ENCODE assay signal across 22 cellular contexts in the genomic region with DNA sequence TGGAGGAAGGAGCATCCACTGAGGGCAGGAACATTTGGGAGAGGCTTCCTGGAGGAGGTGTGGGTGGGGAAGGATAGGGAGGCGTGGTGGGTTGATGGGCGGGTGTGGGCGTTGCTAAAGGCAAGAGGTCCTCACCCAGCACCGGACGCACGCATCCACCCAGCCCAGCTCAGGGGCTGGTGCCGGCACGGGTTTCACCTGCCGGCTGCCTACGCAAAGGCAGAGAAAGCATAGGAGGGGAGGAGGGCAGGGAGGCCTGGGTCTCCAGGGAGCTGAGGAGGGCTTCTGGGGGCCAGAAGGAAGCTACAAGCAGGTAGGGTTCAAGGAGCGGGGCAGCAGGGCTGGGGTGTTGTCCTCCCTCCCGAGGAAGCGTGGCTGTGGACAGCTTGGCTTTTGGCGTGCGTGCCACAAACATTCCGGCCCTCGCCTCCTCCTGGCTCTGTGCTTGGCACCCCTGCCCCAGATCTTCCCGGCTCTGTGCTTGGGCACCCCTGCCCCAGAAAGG. TPM values are rescaled to one million over a fixed set of nuclear protein-coding genes. Genes with fewer than 3 reads are reported as not detected.
DNase-seq lines count a peak whose midpoint lies in the region; FAIRE-seq and TF ChIP-seq lines count a peak whose summit lies in the region.
"Had no signal": no experiment of that assay in that cellular context is flagged by ENCODE, and none has a peak within 500 bp of the region (broad histone marks: within the 10 kb centered on the region; RNA-seq: fewer than 3 reads in every experiment).

No MANE protein-coding gene starts in this region.

- H3K4me1 ChIP-seq in keratinocyte (ENCODE audit: control insufficient read depth, extremely low read depth, insufficient read depth, low read length) = peaks cover 48% of the 10 kb centered on the region
- peaks cover 60% of the 10 kb centered on the region for H3K4me1 ChIP-seq in suprapubic skin

- peak overlapping the region; percentile 77 for H3K9ac ChIP-seq in keratinocyte (ENCODE audit: control insufficient read depth, extremely low read depth, insufficient read depth, low read length)
- H3K9ac ChIP-seq: GM23248 had no signal

- H3K9me3 Mint-ChIP-seq in T-helper 2 cell treated with Interferon-gamma antibody and Interleukin-4, amounts not matched to agents 5 μg/mL and 100 μg/mL, for 36 hours = no peaks in the 10 kb centered on the region
- no peaks in the 10 kb centered on the region for H3K9me3 Mint-ChIP-seq in activated CD4-positive, alpha-beta memory T cell treated with anti-CD3 and anti-CD28 coated beads for 36 hours
- H3K9me3 Mint-ChIP-seq: stimulated activated naive B cell treated with anti-CD40 and anti-IgM and Interleukin-4, amounts not matched to agents 10 μg/mL and 1 μg/mL and 100 μg/mL, for 72 hours had no signal

- H3K27me3 ChIP-seq in keratinocyte (ENCODE audit: control insufficient read depth, extremely low read depth, insufficient read depth, low read length) (no peaks in the 10 kb centered on the region), suprapubic skin (no peaks in the 10 kb centered on the region)
- H3K27me3 ChIP-seq: tibial artery had no signal

- peak overlapping the region; percentile 30 for H2AFZ ChIP-seq in keratinocyte (ENCODE audit: control insufficient read depth, low read length)
- H2AFZ ChIP-seq: GM23248 had no signal

- H3K4me3 Mint-ChIP-seq in T-helper 2 cell treated with Interferon-gamma antibody and Interleukin-4, amounts not matched to agents 5 μg/mL and 100 μg/mL, for 36 hours = no peak overlapping the region
- no peak overlapping the region for H3K4me3 Mint-ChIP-seq in activated CD4-positive, alpha-beta memory T cell treated with anti-CD3 and anti-CD28 coated beads for 36 hours
- H3K4me3 Mint-ChIP-seq: stimulated activated naive B cell treated with anti-CD40 and anti-IgM and Interleukin-4, amounts not matched to agents 10 μg/mL and 1 μg/mL and 100 μg/mL, for 72 hours had no signal

- no peak for TF ChIP-seq CTCF in keratinocyte (optimal IDR thresholded peaks at IDR 0.05 in 1 of 3, IDR thresholded peaks at IDR 0.05 in 1 of 3, conservative IDR thresholded peaks at IDR 0.05 in 1 of 3; ENCODE audit: extremely low read depth in 1 of 3, insufficient read depth in 2 of 3, low read length in 3 of 3)
- no peak for TF ChIP-seq CTCF in suprapubic skin (IDR thresholded peaks at IDR 0.05)
- TF ChIP-seq CTCF in D721Med (IDR thresholded peaks at IDR 0.05; ENCODE audit: insufficient read depth, missing control alignments) = no peak

- H3K36me3 ChIP-seq in keratinocyte (ENCODE audit: control insufficient read depth in 2 of 2, extremely low read depth in 1 of 2, insufficient read depth in 2 of 2, low read length in 2 of 2) (peaks cover 0 to 24% of the 10 kb centered on the region in 2 experiments), suprapubic skin (peaks cover 38% of the 10 kb centered on the region)

- peak overlapping the region; percentile 82 for H3K4me2 ChIP-seq in keratinocyte (ENCODE audit: control insufficient read depth, extremely low read depth, insufficient read depth, low read depth, low read length)

- no peaks in the 10 kb centered on the region for H3K79me2 ChIP-seq in keratinocyte (ENCODE audit: control insufficient read depth, insufficient read depth, low read length)

- POLR2A ChIA-PET in activated CD4-positive, alpha-beta memory T cell treated with anti-CD3 and anti-CD28 coated beads for 36 hours (lab: Charles Lee) = no interaction called here

- no peaks in the 10 kb centered on the region for H3K27me3 Mint-ChIP-seq in T-helper 2 cell treated with Interferon-gamma antibody and Interleukin-4, amounts not matched to agents 5 μg/mL and 100 μg/mL, for 36 hours (ENCODE audit: low read depth)
- no peaks in the 10 kb centered on the region for H3K27me3 Mint-ChIP-seq in activated CD4-positive, alpha-beta memory T cell treated with anti-CD3 and anti-CD28 coated beads for 36 hours
- H3K27me3 Mint-ChIP-seq: stimulated activated naive B cell treated with anti-CD40 and anti-IgM and Interleukin-4, amounts not matched to agents 10 μg/mL and 1 μg/mL and 100 μg/mL, for 72 hours had no signal

- no peaks in the 10 kb centered on the region for H4K20me1 ChIP-seq in keratinocyte (ENCODE audit: control insufficient read depth, extremely low read depth, insufficient read depth, low read length)

- intact Hi-C loops in activated CD4-positive, alpha-beta memory T cell treated with anti-CD3 and anti-CD28 coated beads for 36 hours (cut with micrococcal nuclease) = loop anchor here (10.0 kb wide), 1 partner anchor 226 kb away; no protein-coding TSS in a partner anchor

- no peak for TF ChIP-seq EP300 in suprapubic skin (IDR thresholded peaks at IDR 0.05)

- dilution Hi-C loops in keratinocyte (cut with MboI; ENCODE audit: extremely low pct_ligation_motif_present, low sequenced_read_pairs) = no loop called here

- 61% methylated on average over 17 of the region's 18 CpGs for WGBS in suprapubic skin

- H3K27ac ChIP-seq in keratinocyte (ENCODE audit: control insufficient read depth, insufficient read depth, low read length) (peak overlapping the region; percentile 97), suprapubic skin (peak overlapping the region; percentile 84)
- H3K27ac ChIP-seq: GM23248, tibial artery had no signal

- peaks cover 5% of the 10 kb centered on the region for H3K36me3 Mint-ChIP-seq in T-helper 2 cell treated with Interferon-gamma antibody and Interleukin-4, amounts not matched to agents 5 μg/mL and 100 μg/mL, for 36 hours (ENCODE audit: low read depth)
- no peaks in the 10 kb centered on the region for H3K36me3 Mint-ChIP-seq in activated CD4-positive, alpha-beta memory T cell treated with anti-CD3 and anti-CD28 coated beads for 36 hours

- H3K9me3 ChIP-seq in keratinocyte (ENCODE audit: control insufficient read depth, low read depth, low read length) (no peaks in the 10 kb centered on the region), suprapubic skin (no peaks in the 10 kb centered on the region)
- H3K9me3 ChIP-seq: tibial artery had no signal

- H3K9me1 ChIP-seq in keratinocyte (ENCODE audit: control insufficient read depth, extremely low read depth, insufficient read depth, low read length) = no peaks in the 10 kb centered on the region

- H3K4me3 ChIP-seq in keratinocyte (ENCODE audit: control insufficient read depth in 2 of 3, extremely low read depth in 1 of 3, insufficient read depth in 2 of 3, low read depth in 1 of 3, low read length in 3 of 3) (peak overlapping the region in 2 of 3 experiments; percentile 49 to 55), suprapubic skin (no peak overlapping the region)
- H3K4me3 ChIP-seq: GM23248, tibial artery had no signal

- FAIRE-seq in keratinocyte (lab: Jason Lieb, UNC) (no peak), D721Med (lab: Jason Lieb, UNC) (no peak)
- FAIRE-seq: G401.6, HepG2 had no signal

- H3K27ac Mint-ChIP-seq in T-helper 2 cell treated with Interferon-gamma antibody and Interleukin-4, amounts not matched to agents 5 μg/mL and 100 μg/mL, for 36 hours = peak overlapping the region; percentile 15
- peak overlapping the region; percentile 56 for H3K27ac Mint-ChIP-seq in activated CD4-positive, alpha-beta memory T cell treated with anti-CD3 and anti-CD28 coated beads for 36 hours

- H3K4me1 Mint-ChIP-seq in T-helper 2 cell treated with Interferon-gamma antibody and Interleukin-4, amounts not matched to agents 5 μg/mL and 100 μg/mL, for 36 hours (ENCODE audit: low read depth) = peaks cover 30% of the 10 kb centered on the region
- H3K4me1 Mint-ChIP-seq in activated CD4-positive, alpha-beta memory T cell treated with anti-CD3 and anti-CD28 coated beads for 36 hours (ENCODE audit: low read depth) = peaks cover 28% of the 10 kb centered on the region

- DNase-seq in T-helper 2 cell treated with Interferon-gamma antibody and Interleukin-4, amounts not matched to agents 5 μg/mL and 100 μg/mL, for 36 hours (ENCODE audit: low spot score) = no peak
- DNase-seq in T-helper 2 cell (no peak), keratinocyte (ENCODE audit: low read depth, low spot score) (no peak), suprapubic skin (ENCODE audit: low spot score in 2 of 2) (peak in 1 of 2 donors; percentile 74), D721Med (ENCODE audit: insufficient read length, low spot score) (no peak), D341Med (ENCODE audit: low spot score) (no peak), DMS53 treated with DMSO at 0.1 percent for 48 hours (lab: John Stamatoyannopoulos, UW; ENCODE audit: unreplicated experiment) (no peak)
- no peak for DNase-seq in activated CD4-positive, alpha-beta memory T cell treated with anti-CD3 and anti-CD28 coated beads for 36 hours
- DNase-seq: 8988T; activated effector memory CD4-positive, alpha-beta T cell treated with Interleukin-2 at 50 U/mL for 16 hours; DMS 273 treated with DMSO at 0.1 percent for 48 hours; glutamatergic neuron; GM23248; left ventricle myocardium superior; NCI-H1436 treated with DMSO at 0.1 percent for 48 hours; NCI-H2171; NCI-H748 treated with DMSO at 0.1 percent for 48 hours; stimulated activated naive B cell treated with anti-CD40 and anti-IgM and Interleukin-4, amounts not matched to agents 10 μg/mL and 1 μg/mL and 100 μg/mL, for 72 hours; T-helper 9 cell had no signal

- no peak for TF ChIP-seq POLR2A in suprapubic skin (IDR thresholded peaks at IDR 0.05)

- CTCF ChIA-PET in activated CD4-positive, alpha-beta memory T cell treated with anti-CD3 and anti-CD28 coated beads for 36 hours (lab: Charles Lee) = interaction anchor here (2.0 kb wide), 1 partner anchor 49 kb away, joined by 6 read pairs; no protein-coding TSS in a partner anchor

RNA-seq across cellular contexts. Expression of gene SSH3, which starts 7.8 kb away (rescaled TPM):
- total RNA-seq in activated CD4-positive, alpha-beta memory T cell treated with anti-CD3 and anti-CD28 coated beads for 36 hours = 10 to 100 TPM; 14.9 to 19.4 TPM
- 20.5 to 39.2 TPM (median 24.8 TPM) in 3 replicates for polyA plus RNA-seq in keratinocyte
- polyA plus RNA-seq in keratinocyte (2011; ENCODE audit: low read depth) = 11.2 TPM
- 12.1 and 25.9 TPM in 2 replicates for polyA plus RNA-seq in keratinocyte (2011; cell fraction: cytosol; rRNA removed)
- polyA plus RNA-seq in keratinocyte (2011; cell fraction: nucleus; rRNA removed) = 55.6 and 73.3 TPM in 2 replicates
- 42.9 and 52.4 TPM in 2 replicates for polyA plus RNA-seq in keratinocyte (2012; ENCODE audit: low replicate concordance)
- 22.4 to 37.8 TPM (median 30.0 TPM) in 3 replicates for polyA minus RNA-seq in keratinocyte
- 49.9 TPM for polyA minus RNA-seq in keratinocyte (2011; cell fraction: cytosol; rRNA and poly(A)+ RNA removed)
- 29.0 and 32.8 TPM in 2 replicates for polyA minus RNA-seq in keratinocyte (2011; cell fraction: nucleus; rRNA and poly(A)+ RNA removed)
- total RNA-seq in suprapubic skin = 100 to 1,000 TPM in 1 of 4 donors, 10 to 100 TPM in 3; 49.4 to 107 (median 63.9) TPM

RNA-seq across cellular contexts. Expression of gene ANKRD13D, which starts 22.0 kb away (rescaled TPM):
- total RNA-seq in activated CD4-positive, alpha-beta memory T cell treated with anti-CD3 and anti-CD28 coated beads for 36 hours = 10 to 100 TPM; 85.9 to 89.4 TPM
- 18.1 to 40.1 TPM (median 25.0 TPM) in 3 replicates for polyA plus RNA-seq in keratinocyte
- polyA plus RNA-seq in keratinocyte (2011; ENCODE audit: low read depth) = 26.3 TPM
- 11.4 and 22.0 TPM in 2 replicates for polyA plus RNA-seq in keratinocyte (2011; cell fraction: cytosol; rRNA removed)
- 58.2 and 67.9 TPM in 2 replicates for polyA plus RNA-seq in keratinocyte (2011; cell fraction: nucleus; rRNA removed)
- 16.9 and 35.5 TPM in 2 replicates for polyA plus RNA-seq in keratinocyte (2012; ENCODE audit: low replicate concordance)
- 18.7 to 32.6 TPM (median 20.1 TPM) in 3 replicates for polyA minus RNA-seq in keratinocyte
- polyA minus RNA-seq in keratinocyte (2011; cell fraction: cytosol; rRNA and poly(A)+ RNA removed) = 17.8 TPM
- 29.3 and 30.3 TPM in 2 replicates for polyA minus RNA-seq in keratinocyte (2011; cell fraction: nucleus; rRNA and poly(A)+ RNA removed)
- total RNA-seq in suprapubic skin = 100 to 1,000 TPM in 1 of 4 donors, 10 to 100 TPM in 3; 55.7 to 154 (median 77.2) TPM

RNA-seq across cellular contexts. Expression of gene POLD4, which starts 42.2 kb away (rescaled TPM):
- total RNA-seq in activated CD4-positive, alpha-beta memory T cell treated with anti-CD3 and anti-CD28 coated beads for 36 hours = 10 to 100 TPM; 62.0 to 67.4 TPM
- polyA plus RNA-seq in keratinocyte = 35.7 to 60.9 TPM (median 43.3 TPM) in 3 replicates
- polyA plus RNA-seq in keratinocyte (2011; ENCODE audit: low read depth) = 6.0 TPM
- polyA plus RNA-seq in keratinocyte (2011; cell fraction: cytosol; rRNA removed) = 46.0 and 102 TPM in 2 replicates
- polyA plus RNA-seq in keratinocyte (2011; cell fraction: nucleus; rRNA removed) = 62.8 and 80.0 TPM in 2 replicates
- polyA plus RNA-seq in keratinocyte (2012; ENCODE audit: low replicate concordance) = 71.4 and 79.2 TPM in 2 replicates
- 8.5 to 13.1 TPM (median 9.6 TPM) in 3 replicates for polyA minus RNA-seq in keratinocyte
- 37.6 TPM for polyA minus RNA-seq in keratinocyte (2011; cell fraction: cytosol; rRNA and poly(A)+ RNA removed)
- polyA minus RNA-seq in keratinocyte (2011; cell fraction: nucleus; rRNA and poly(A)+ RNA removed) = 15.4 and 16.5 TPM in 2 replicates
- total RNA-seq in suprapubic skin = 10 to 100 TPM; 54.5 to 75.7 (median 65.0) TPM

RNA-seq across cellular contexts. Expression of gene GRK2, which starts 44.8 kb away (rescaled TPM):
- 100 to 1,000 TPM; 273 to 279 TPM for total RNA-seq in activated CD4-positive, alpha-beta memory T cell treated with anti-CD3 and anti-CD28 coated beads for 36 hours
- 21.1 to 29.2 TPM (median 23.3 TPM) in 3 replicates for polyA plus RNA-seq in keratinocyte
- polyA plus RNA-seq in keratinocyte (2011; ENCODE audit: low read depth) = 72.4 TPM
- 15.4 and 26.0 TPM in 2 replicates for polyA plus RNA-seq in keratinocyte (2011; cell fraction: cytosol; rRNA removed)
- polyA plus RNA-seq in keratinocyte (2011; cell fraction: nucleus; rRNA removed) = 38.5 and 51.4 TPM in 2 replicates
- 26.4 and 42.3 TPM in 2 replicates for polyA plus RNA-seq in keratinocyte (2012; ENCODE audit: low replicate concordance)
- 28.1 to 136 TPM (median 33.8 TPM) in 3 replicates for polyA minus RNA-seq in keratinocyte
- 62.0 TPM for polyA minus RNA-seq in keratinocyte (2011; cell fraction: cytosol; rRNA and poly(A)+ RNA removed)
- 26.1 and 27.0 TPM in 2 replicates for polyA minus RNA-seq in keratinocyte (2011; cell fraction: nucleus; rRNA and poly(A)+ RNA removed)
- total RNA-seq in suprapubic skin = 100 to 1,000 TPM in 2 of 4 donors, 10 to 100 TPM in 2; 84.3 to 157 (median 105) TPM
